30 cellular contexts compared by ENCODE assay signal in genomic region chr10:49123981-49124920, GRCh38. TPM values are rescaled to one million over a fixed set of nuclear protein-coding genes. Genes with fewer than 3 reads are reported as not detected.
DNase-seq lines count a peak whose midpoint lies in the region; ATAC-seq lines count a peak whose summit lies in the region.
"Had no signal": no experiment of that assay in that cellular context is flagged by ENCODE, and none has a peak within 500 bp of the region (broad histone marks: within the 10 kb centered on the region; RNA-seq: fewer than 3 reads in every experiment).

No MANE protein-coding gene starts in this region.

- H2BK15ac ChIP-seq in mesenchymal stem cell (ENCODE audit: low read depth, poor library complexity, severe bottlenecking), result no peak overlapping the region

- no peaks in the 10 kb centered on the region for H3K9me3 ChIP-seq in mesenchymal stem cell (ENCODE audit: control insufficient read depth, low read length)
- 0 out of 2 replicates have a peak, but pooled peaks cover 2% of the 10 kb centered on the region for H3K9me3 ChIP-seq in MG63
- H3K9me3 ChIP-seq: suprapubic skin had no signal

- H2AK5ac ChIP-seq in mesenchymal stem cell (ENCODE audit: low read length, severe bottlenecking), result no peak overlapping the region

- 80% methylated on average over 6 of the region's 7 CpGs for WGBS in mesenchymal stem cell

- H4K91ac ChIP-seq in mesenchymal stem cell (ENCODE audit: low read length), result no peak overlapping the region

- H3K14ac ChIP-seq in mesenchymal stem cell (ENCODE audit: low read length in 2 of 2), result no peak overlapping the region

- H3K18ac ChIP-seq in mesenchymal stem cell (ENCODE audit: low read depth in 1 of 2, low read length in 2 of 2), result no peak overlapping the region

- no peaks in the 10 kb centered on the region for H3K79me1 ChIP-seq in mesenchymal stem cell (replicated peaks; ENCODE audit: low read length, poor library complexity, severe bottlenecking)

- H2BK12ac ChIP-seq in mesenchymal stem cell (ENCODE audit: low read length in 2 of 2), result no peak overlapping the region

- H3K4me1 ChIP-seq in mesenchymal stem cell (ENCODE audit: control insufficient read depth, insufficient read depth, low read depth, low read length), result peaks cover 9% of the 10 kb centered on the region
- H3K4me1 ChIP-seq: parathyroid adenoma, suprapubic skin had no signal

- H3K9ac ChIP-seq in mesenchymal stem cell (ENCODE audit: low read length), result no peak overlapping the region
- H3K9ac ChIP-seq: GM23248, parathyroid adenoma had no signal

- H2BK5ac ChIP-seq in mesenchymal stem cell (ENCODE audit: low read depth, low read length, poor library complexity, severe bottlenecking), result no peak overlapping the region

- H3K4me3 ChIP-seq in mesenchymal stem cell (ENCODE audit: insufficient read depth in 1 of 2, low read depth in 1 of 2, low read length in 2 of 2) (no peak overlapping the region), MG63 (no peak overlapping the region)
- H3K4me3 ChIP-seq: GM23248, skin epidermis, suprapubic skin had no signal

- peak; percentile 40 for DNase-seq in NCI-H774 (lab: John Stamatoyannopoulos, UW)
- no peak for DNase-seq in mesenchymal stem cell
- no peak for DNase-seq in NCI-H1105 treated with DMSO at 0.1 percent for 48 hours (lab: John Stamatoyannopoulos, UW)
- no peak for DNase-seq in MG63
- no peak for DNase-seq in AG08395 (ENCODE audit: low spot score)
- DNase-seq: activated CD4-positive, alpha-beta memory T cell treated with anti-CD3 and anti-CD28 coated beads for 36 hours; activated CD4-positive, alpha-beta T cell treated with anti-CD3 and anti-CD28 coated beads for 1 hour; activated naive CD4-positive, alpha-beta T cell treated with Interleukin-2 at 50 U/mL for 16 hours; caudate nucleus; CD4-positive, alpha-beta T cell; cortex of kidney; effector memory CD8-positive, alpha-beta T cell; erythroblast; glutamatergic neuron; GM23248; Karpas-422; NCI-H1436; SHP77; stimulated activated naive CD4-positive, alpha-beta T cell treated with Interleukin-2 at 50 U/mL for 16 hours had no signal

- H3K27ac ChIP-seq in mesenchymal stem cell (ENCODE audit: low read length, poor library complexity, severe bottlenecking), result peak overlapping the region; percentile 85
- H3K27ac ChIP-seq: GM23248, parathyroid adenoma, skin epidermis, suprapubic skin had no signal

- no peak overlapping the region for H2BK120ac ChIP-seq in mesenchymal stem cell (ENCODE audit: low read depth, low read length)

- H3K4me2 ChIP-seq in mesenchymal stem cell (ENCODE audit: low read length, poor library complexity, severe bottlenecking), result peak overlapping the region; percentile 29

- no peak overlapping the region for H3K4ac ChIP-seq in mesenchymal stem cell (ENCODE audit: low read depth in 1 of 2, low read length in 2 of 2)

- H4K8ac ChIP-seq in mesenchymal stem cell (ENCODE audit: low read length), result no peak overlapping the region

- H3K27me3 ChIP-seq in mesenchymal stem cell (ENCODE audit: control insufficient read depth in 1 of 2, insufficient read depth in 1 of 2, low read length in 2 of 2) (peaks cover 0 to 4% of the 10 kb centered on the region in 2 experiments), MG63 (no peaks in the 10 kb centered on the region)
- H3K27me3 ChIP-seq: suprapubic skin had no signal

- no peaks in the 10 kb centered on the region for H3K36me3 ChIP-seq in mesenchymal stem cell (ENCODE audit: control insufficient read depth in 1 of 2, insufficient read depth in 2 of 2, low read depth in 1 of 2, low read length in 2 of 2)
- no peaks in the 10 kb centered on the region for H3K36me3 ChIP-seq in MG63
- H3K36me3 ChIP-seq: suprapubic skin had no signal

- H3K23ac ChIP-seq in mesenchymal stem cell (ENCODE audit: low read length in 2 of 2), result no peak overlapping the region

- H2AFZ ChIP-seq in mesenchymal stem cell (ENCODE audit: low read depth, low read length), result no peak overlapping the region
- H2AFZ ChIP-seq: GM23248, parathyroid adenoma had no signal

- peak; percentile 45 for ATAC-seq in GM18511 (IDR thresholded peaks at IDR 0.05; ENCODE audit: unreplicated experiment)
- peak; percentile 77 for ATAC-seq in HG02981 (IDR thresholded peaks at IDR 0.05; ENCODE audit: unreplicated experiment)
- ATAC-seq: effector memory CD8-positive, alpha-beta T cell; left lobe of liver; Panc1 had no signal

RNA-seq across cellular contexts. Expression of gene VSTM4, which starts 8.9 kb away (rescaled TPM):
- 1.1 TPM for polyA plus RNA-seq in mesenchymal stem cell (2013, experiment 1 of 2)
- polyA plus RNA-seq in mesenchymal stem cell (2013, experiment 2 of 2), result 1.2 TPM
- total RNA-seq in MG63 (2014; rRNA removed; shearing (Covaris generic); ENCODE audit: low replicate concordance), result 1.7 and 2.8 TPM in 2 replicates
- total RNA-seq: NCI-H460 had no signal

RNA-seq across cellular contexts. Expression of gene FAM170B, which starts 9.6 kb away (rescaled TPM):
- not detected for polyA plus RNA-seq in mesenchymal stem cell (2013, experiment 1 of 2)
- polyA plus RNA-seq in mesenchymal stem cell (2013, experiment 2 of 2), result not detected
- total RNA-seq in MG63 (2014; rRNA removed; shearing (Covaris generic); ENCODE audit: low replicate concordance), result not detected in 2 replicates
- total RNA-seq: A673; activated CD4-positive, alpha-beta memory T cell treated with anti-CD3 and anti-CD28 coated beads for 36 hours; CD4-positive, alpha-beta T cell; GM23248; left lobe of liver; NCI-H460; neural crest cell; suprapubic skin; ureter had no signal
- polyA plus RNA-seq: GM23248 had no signal
